Comparison of ENCODE assay signal across 1 cellular context in genomic region chr20:36064661-36065426, GRCh38.
TF ChIP-seq lines count a peak whose summit lies in the region.

No MANE protein-coding gene starts in this region.

TF ChIP-seq in GM23338, 12 proteins besides CTCF, POLR2A, EP300 and RAD21 (continued from another document):
- TF ChIP-seq ZNF462 (CRISPR knock-in tag; IDR thresholded peaks at IDR 0.05) (no peak), EZH2phosphoT487 (IDR thresholded peaks at IDR 0.05; ENCODE audit: unreplicated experiment) (no peak), CREB1 (CRISPR knock-in tag; IDR thresholded peaks at IDR 0.05; ENCODE audit: low read depth) (no peak)
